In the genomic region with DNA sequence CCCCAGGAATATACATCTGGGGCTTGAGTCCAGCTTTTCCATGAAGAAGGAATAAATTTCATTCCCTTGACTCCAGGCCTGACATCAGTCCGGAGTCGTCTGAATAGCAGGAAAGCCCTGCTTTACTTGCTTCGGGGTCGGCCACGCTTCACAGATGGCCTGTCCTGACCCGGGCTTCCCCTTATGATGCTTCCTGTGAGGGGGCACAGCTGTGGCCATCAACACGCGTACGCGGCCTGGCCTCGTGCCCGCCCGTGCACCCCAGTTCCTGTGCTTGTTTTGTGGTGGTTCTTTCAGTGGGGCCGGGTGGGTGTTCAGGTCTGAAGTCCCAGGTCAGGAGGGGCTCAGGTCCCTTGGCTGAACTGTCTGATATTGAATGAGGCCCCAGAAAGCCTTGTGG, we compare ENCODE assay signal across 18 cellular contexts.
A peak's percentile ranks its signal among the peaks of the same experiment; 100 is the strongest.
DNase-seq lines count a peak whose midpoint lies in the region; ATAC-seq and TF ChIP-seq lines count a peak whose summit lies in the region.
"Had no signal": no experiment of that assay in that cellular context is flagged by ENCODE, and none has a peak within 500 bp of the region (broad histone marks: within the 10 kb centered on the region; RNA-seq: fewer than 3 reads in every experiment).

No MANE protein-coding gene starts in this region.

- ATAC-seq in stimulated activated naive CD8-positive, alpha-beta T cell treated with anti-CD3 and anti-CD28 coated beads, Interleukin-15, Interleukin-2, amounts not matched to agents 100 U/mL and 50 U/mL, for 24 hours = no peak
- no peak for ATAC-seq in stimulated activated naive CD8-positive, alpha-beta T cell treated with anti-CD3 and anti-CD28 coated beads, Interleukin-15, amount 100 ng/mL, for 72 hours
- ATAC-seq in HG03432 (IDR thresholded peaks at IDR 0.05; ENCODE audit: unreplicated experiment) = peak; percentile 62
- ATAC-seq: upper lobe of right lung had no signal

- no peaks in the 10 kb centered on the region for H3K4me1 ChIP-seq in sigmoid colon
- H3K4me1 ChIP-seq: upper lobe of right lung had no signal

- no peak overlapping the region for H3K27ac Mint-ChIP-seq in stimulated activated naive CD8-positive, alpha-beta T cell treated with anti-CD3 and anti-CD28 coated beads, Interleukin-15, amount 100 ng/mL, for 72 hours
- peak overlapping the region in 4 of 6 donors; percentile 20 to 81 (median 34) for H3K27ac Mint-ChIP-seq in immature natural killer cell

- intact Hi-C loops in sigmoid colon (cut with DNase I) = no loop called here

- TF ChIP-seq POLR2A in sigmoid colon (IDR thresholded peaks at IDR 0.05) = no peak

- peaks cover 76% of the 10 kb centered on the region for H3K27me3 Mint-ChIP-seq in stimulated activated naive CD8-positive, alpha-beta T cell treated with anti-CD3 and anti-CD28 coated beads, Interleukin-15, amount 100 ng/mL, for 72 hours
- H3K27me3 Mint-ChIP-seq in immature natural killer cell (ENCODE audit: low read depth in 3 of 3) = peaks cover 2 to 12% (median 7%) of the 10 kb centered on the region in 3 donors

- no peak overlapping the region for H3K4me3 ChIP-seq in sigmoid colon
- H3K4me3 ChIP-seq: esophagus muscularis mucosa, GM23248, lung, SK-N-MC, upper lobe of right lung had no signal

- peaks cover 29% of the 10 kb centered on the region for H3K4me1 Mint-ChIP-seq in stimulated activated naive CD8-positive, alpha-beta T cell treated with anti-CD3 and anti-CD28 coated beads, Interleukin-15, amount 100 ng/mL, for 72 hours
- H3K4me1 Mint-ChIP-seq in immature natural killer cell = peaks cover 26 to 35% of the 10 kb centered on the region in 2 donors

- peaks cover 8 to 10% of the 10 kb centered on the region in 2 donors for H3K9me3 Mint-ChIP-seq in stimulated activated naive CD8-positive, alpha-beta T cell treated with anti-CD3 and anti-CD28 coated beads, Interleukin-15, amount 100 ng/mL, for 72 hours
- H3K9me3 Mint-ChIP-seq in immature natural killer cell = peaks cover 0 to 3% (median under 1%) of the 10 kb centered on the region in 6 donors

- no peak overlapping the region for H3K4me3 Mint-ChIP-seq in stimulated activated naive CD8-positive, alpha-beta T cell treated with anti-CD3 and anti-CD28 coated beads, Interleukin-15, amount 100 ng/mL, for 72 hours
- H3K4me3 Mint-ChIP-seq in immature natural killer cell = peak overlapping the region in 4 of 5 donors; percentile 18 to 79 (median 52)

- no peaks in the 10 kb centered on the region for H3K36me3 ChIP-seq in sigmoid colon
- H3K36me3 ChIP-seq: esophagus muscularis mucosa, upper lobe of right lung had no signal

- H3K27ac ChIP-seq in sigmoid colon = no peak overlapping the region
- H3K27ac ChIP-seq: esophagus muscularis mucosa, GM23248, SK-N-MC, upper lobe of right lung had no signal

- H3K27me3 ChIP-seq in sigmoid colon = no peaks in the 10 kb centered on the region
- H3K27me3 ChIP-seq: upper lobe of right lung had no signal

- 50 to 85% methylated on average over 14 of the region's 14 CpGs for WGBS in sigmoid colon, 2 donors

- peak; percentile 25 for DNase-seq in stimulated activated naive CD8-positive, alpha-beta T cell treated with anti-CD3 and anti-CD28 coated beads, Interleukin-15, Interleukin-2, amounts not matched to agents 100 U/mL and 50 U/mL, for 24 hours
- no peak for DNase-seq in stimulated activated naive CD8-positive, alpha-beta T cell treated with anti-CD3 and anti-CD28 coated beads, Interleukin-15, amount 100 ng/mL, for 72 hours
- DNase-seq in immature natural killer cell (peak; percentile 22 to 42 (median 35)), DMS53 treated with DMSO at 0.1 percent for 48 hours (lab: John Stamatoyannopoulos, UW; ENCODE audit: unreplicated experiment) (no peak), NCI-H1417 (lab: John Stamatoyannopoulos, UW) (no peak), GM19238 (ENCODE audit: insufficient read length, low spot score) (no peak), sigmoid colon (no peak)
- DNase-seq: activated gamma-delta T cell, GM23248, islet precursor cell, NCI-H510A treated with DMSO at 0.1 percent for 48 hours, RPMI8226, upper lobe of right lung had no signal

- H3K9me3 ChIP-seq in sigmoid colon = no peaks in the 10 kb centered on the region
- H3K9me3 ChIP-seq: upper lobe of right lung had no signal

- no peak for TF ChIP-seq EP300 in sigmoid colon (IDR thresholded peaks at IDR 0.05)

- H3K36me3 Mint-ChIP-seq in immature natural killer cell = peaks cover 0 to 7% (median 0%) of the 10 kb centered on the region in 3 donors
- H3K36me3 Mint-ChIP-seq: CD14-positive monocyte had no signal

- no peak for TF ChIP-seq CTCF in sigmoid colon (IDR thresholded peaks at IDR 0.05)

Comparison
In these comparisons a context has a peak if more than half of its experiments do, and no peak if none do; other contexts are left out.
1. DNase-seq: peak in stimulated activated naive CD8-positive, alpha-beta T cell treated with anti-CD3 and anti-CD28 coated beads, Interleukin-15, Interleukin-2, amounts not matched to agents 100 U/mL and 50 U/mL, for 24 hours (single experiment) and immature natural killer cell (3 of 3); none in stimulated activated naive CD8-positive, alpha-beta T cell treated with anti-CD3 and anti-CD28 coated beads, Interleukin-15, amount 100 ng/mL, for 72 hours (0 of 2), DMS53 treated with DMSO at 0.1 percent for 48 hours (single experiment), NCI-H1417 (0 of 3), GM19238 (single experiment) and sigmoid colon (single experiment).
2. H3K27ac Mint-ChIP-seq: peak in immature natural killer cell (4 of 6); none in stimulated activated naive CD8-positive, alpha-beta T cell treated with anti-CD3 and anti-CD28 coated beads, Interleukin-15, amount 100 ng/mL, for 72 hours (0 of 2).
3. H3K4me3 Mint-ChIP-seq: peak in immature natural killer cell (4 of 5); none in stimulated activated naive CD8-positive, alpha-beta T cell treated with anti-CD3 and anti-CD28 coated beads, Interleukin-15, amount 100 ng/mL, for 72 hours (0 of 2).